In the genomic region with DNA sequence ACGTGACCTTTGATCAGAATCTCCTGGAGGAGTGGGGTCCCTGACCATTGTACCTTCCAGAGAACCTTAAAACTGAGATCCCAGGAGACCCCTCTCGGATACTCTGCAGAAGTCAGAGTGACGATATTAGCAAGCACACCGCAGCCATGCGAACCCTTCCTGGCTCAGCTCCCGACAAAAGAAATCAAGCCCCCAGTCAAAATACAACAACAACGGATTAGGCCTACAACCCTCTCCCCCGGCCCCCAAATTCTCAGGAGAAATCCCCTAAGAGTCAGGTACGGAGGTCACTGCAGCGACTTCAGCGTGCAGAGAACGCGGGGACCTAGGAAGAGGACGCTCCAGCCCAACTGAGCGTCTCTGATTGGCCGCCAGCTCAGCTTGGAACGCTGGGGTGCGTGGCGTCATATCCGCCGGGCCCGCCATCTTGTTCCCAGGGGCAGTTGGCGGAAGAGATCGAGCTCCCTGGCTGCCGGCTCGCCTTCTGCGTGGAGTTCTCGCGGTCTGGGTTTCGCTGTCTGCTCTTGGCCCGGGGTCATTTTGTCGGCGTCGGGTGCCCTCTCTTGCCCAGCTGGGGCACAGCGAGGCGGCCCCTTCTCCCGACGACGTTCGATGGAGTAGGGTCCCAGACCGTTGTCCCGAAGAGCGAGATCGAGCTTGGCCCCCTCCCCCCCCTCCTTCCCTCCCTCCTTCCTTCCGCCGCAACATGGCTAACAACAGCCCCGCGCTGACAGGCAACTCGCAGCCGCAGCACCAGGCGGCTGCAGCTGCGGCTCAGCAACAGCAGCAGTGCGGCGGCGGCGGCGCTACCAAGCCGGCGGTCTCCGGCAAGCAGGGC, we compare ENCODE assay signal across 8 cellular contexts.
A peak's percentile ranks its signal among the peaks of the same experiment; 100 is the strongest.
DNase-seq lines count a peak whose midpoint lies in the region; ATAC-seq lines count a peak whose summit lies in the region.

A gene with protein sequence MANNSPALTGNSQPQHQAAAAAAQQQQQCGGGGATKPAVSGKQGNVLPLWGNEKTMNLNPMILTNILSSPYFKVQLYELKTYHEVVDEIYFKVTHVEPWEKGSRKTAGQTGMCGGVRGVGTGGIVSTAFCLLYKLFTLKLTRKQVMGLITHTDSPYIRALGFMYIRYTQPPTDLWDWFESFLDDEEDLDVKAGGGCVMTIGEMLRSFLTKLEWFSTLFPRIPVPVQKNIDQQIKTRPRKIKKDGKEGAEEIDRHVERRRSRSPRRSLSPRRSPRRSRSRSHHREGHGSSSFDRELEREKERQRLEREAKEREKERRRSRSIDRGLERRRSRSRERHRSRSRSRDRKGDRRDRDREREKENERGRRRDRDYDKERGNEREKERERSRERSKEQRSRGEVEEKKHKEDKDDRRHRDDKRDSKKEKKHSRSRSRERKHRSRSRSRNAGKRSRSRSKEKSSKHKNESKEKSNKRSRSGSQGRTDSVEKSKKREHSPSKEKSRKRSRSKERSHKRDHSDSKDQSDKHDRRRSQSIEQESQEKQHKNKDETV (plus strand): TSS at position 425 of the 838 bp plus-strand sequence. CDS start 282 bp downstream, at position 707.

- H3K9me3 Mint-ChIP-seq in central memory CD8-positive, alpha-beta T cell, result no peaks in the 10 kb centered on the region

- H3K36me3 Mint-ChIP-seq in central memory CD8-positive, alpha-beta T cell (ENCODE audit: insufficient read depth), result peaks cover 45% of the 10 kb centered on the region

- peaks cover 42% of the 10 kb centered on the region for H3K4me1 Mint-ChIP-seq in central memory CD8-positive, alpha-beta T cell

- H3K27ac Mint-ChIP-seq in central memory CD8-positive, alpha-beta T cell (ENCODE audit: low read depth), result peak within 1 kb of the TSS; percentile 97

- H3K4me3 Mint-ChIP-seq in central memory CD8-positive, alpha-beta T cell, result peak within 1 kb of the TSS; percentile 85

- peak; percentile 97 for DNase-seq in AG08395 (ENCODE audit: low spot score)
- peak; percentile 90 for DNase-seq in NCI-H345 treated with DMSO at 0.1 percent for 48 hours (lab: John Stamatoyannopoulos, UW; ENCODE audit: unreplicated experiment)
- DNase-seq in activated CD4-positive, CD25-positive, alpha-beta regulatory T cell treated with anti-CD3 and anti-CD28 coated beads, Interleukin-2, amount 50 U/mL, for 16 hours (ENCODE audit: low read depth, low spot score), result peak; percentile 88
- peak; percentile 84 to 89 for DNase-seq in central memory CD8-positive, alpha-beta T cell (ENCODE audit: low spot score in 2 of 2)
- DNase-seq in islet precursor cell, result peak; percentile 97
- peak; percentile 88 to 91 (median 90) for DNase-seq in stimulated activated CD4-positive, alpha-beta T cell treated with anti-CD3 and anti-CD28 coated beads, Interleukin-12 subunit alpha, Interleukin-12 subunit beta, amount 100 ng/mL, for 48 hours (ENCODE audit: low read depth in 2 of 3, low spot score in 1 of 3)

- H3K27me3 Mint-ChIP-seq in central memory CD8-positive, alpha-beta T cell, result no peaks in the 10 kb centered on the region

- peak; percentile 94 for ATAC-seq in GM18909 (IDR thresholded peaks at IDR 0.05; ENCODE audit: poor library complexity, unreplicated experiment)
- peak; percentile 94 for ATAC-seq in HG03175 (IDR thresholded peaks at IDR 0.05; ENCODE audit: unreplicated experiment)
- ATAC-seq in central memory CD8-positive, alpha-beta T cell (replicated peaks; ENCODE audit: extremely low read depth, poor library complexity, severe bottlenecking), result peak; percentile 83

Comparison
In these comparisons a context has a peak if more than half of its experiments do, and no peak if none do; other contexts are left out.
1. Peak in every context shown above with its lines: DNase-seq and ATAC-seq.